In the genomic region with DNA sequence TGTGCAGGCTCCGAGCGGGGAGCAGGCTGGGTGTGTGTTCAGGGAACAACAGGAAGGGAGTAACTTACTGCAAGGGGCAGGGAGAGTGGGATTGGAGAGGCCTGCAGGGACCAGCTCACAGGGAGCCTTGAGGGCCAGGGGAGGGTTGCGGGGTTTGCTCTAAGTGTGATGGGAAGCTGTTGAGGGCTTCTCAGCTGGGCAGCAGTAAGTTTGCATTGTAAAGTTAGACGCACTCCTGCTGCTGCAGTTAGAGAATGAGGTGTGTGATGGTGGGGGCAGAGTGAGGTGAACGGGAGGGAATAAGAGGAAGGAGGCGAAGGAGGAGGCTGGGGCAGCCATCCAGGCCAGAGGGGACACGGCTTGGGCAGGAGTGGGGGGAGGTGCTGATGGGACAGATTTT, we compare ENCODE assay signal across 20 cellular contexts. TPM values are rescaled to one million over a fixed set of nuclear protein-coding genes. Genes with fewer than 3 reads are reported as not detected.
DNase-seq lines count a peak whose midpoint lies in the region; TF ChIP-seq lines count a peak whose summit lies in the region.
"Had no signal": no experiment of that assay in that cellular context is flagged by ENCODE, and none has a peak within 500 bp of the region (broad histone marks: within the 10 kb centered on the region; RNA-seq: fewer than 3 reads in every experiment).

No MANE protein-coding gene starts in this region.

- H3K4me2 ChIP-seq in osteoblast (ENCODE audit: insufficient read depth, low read length), result no peak overlapping the region

- H3K4me1 ChIP-seq in Caco-2 (no peaks in the 10 kb centered on the region), osteoblast (ENCODE audit: insufficient read depth, low read length) (no peaks in the 10 kb centered on the region), colonic mucosa (no peaks in the 10 kb centered on the region)
- H3K4me1 ChIP-seq: BE2C had no signal

- H3K4me3 ChIP-seq in Caco-2 (ENCODE audit: low read depth, low read length) (no peak overlapping the region), osteoblast (ENCODE audit: insufficient read depth, low read length) (no peak overlapping the region), colonic mucosa (no peak overlapping the region)

- TF ChIP-seq CTCF in Caco-2 (IDR thresholded peaks at IDR 0.05; ENCODE audit: insufficient read depth in 1 of 2, low read depth in 1 of 2, low read length in 1 of 2, severe bottlenecking in 1 of 2, unreplicated experiment in 1 of 2) (no peak), osteoblast (IDR thresholded peaks at IDR 0.05; ENCODE audit: extremely low read depth, low read depth, low read length) (no peak), colonic mucosa (IDR thresholded peaks at IDR 0.05) (no peak)

- no peaks in the 10 kb centered on the region for H3K79me2 ChIP-seq in osteoblast (ENCODE audit: insufficient read depth, low read length)

- CTCF ChIA-PET in Caco-2 (lab: Charles Lee), result no interaction called here

- H3K27me3 ChIP-seq in Caco-2 (replicated peaks; ENCODE audit: control insufficient read depth, insufficient read depth, low read length) (no peaks in the 10 kb centered on the region), osteoblast (ENCODE audit: insufficient read depth, low read length) (no peaks in the 10 kb centered on the region), colonic mucosa (no peaks in the 10 kb centered on the region)
- H3K27me3 ChIP-seq: BE2C had no signal

- no peak for DNase-seq in activated T-cell treated with anti-CD3 and anti-CD28 coated beads, Interleukin-2, amount 50 U/mL, for 24 hours
- no peak for DNase-seq in activated T-cell treated with anti-CD3 and anti-CD28 coated beads, Interleukin-2, amount 50 U/mL, for 1 hour
- DNase-seq in Caco-2, result no peak
- DNase-seq in caudate nucleus (lab: John Stamatoyannopoulos, UW), result no peak
- peak; percentile 27 for DNase-seq in osteoblast (ENCODE audit: insufficient read length, low spot score, missing footprints)
- no peak for DNase-seq in colonic mucosa
- DNase-seq in posterior cingulate gyrus, result no peak
- no peak for DNase-seq in NCI-H774 (lab: John Stamatoyannopoulos, UW)
- DNase-seq: activated CD4-positive, alpha-beta T cell treated with anti-CD3 and anti-CD28 coated beads for 4 hours; BE2C; Calu3; dermis blood vessel endothelial cell; left colon; mesenchymal stem cell; NCI-H187 treated with DMSO at 0.1 percent for 48 hours; NCI-H2227 treated with DMSO at 0.1 percent for 48 hours; NCI-H748 treated with DMSO at 0.1 percent for 48 hours; right cardiac atrium; stimulated activated CD4-positive, alpha-beta T cell treated with anti-CD3 and anti-CD28 coated beads, Interleukin-4, amount 100 ng/mL, for 24 hours; SW 1271 had no signal

- H3K9me3 Mint-ChIP-seq in activated T-cell treated with anti-CD3 and anti-CD28 coated beads, Interleukin-2, amount 50 U/mL, for 24 hours, result no peaks in the 10 kb centered on the region
- H3K9me3 Mint-ChIP-seq in Caco-2 (ENCODE audit: unreplicated experiment), result no peaks in the 10 kb centered on the region

- peak overlapping the region; percentile 67 for H3K27ac Mint-ChIP-seq in activated T-cell treated with anti-CD3 and anti-CD28 coated beads, Interleukin-2, amount 50 U/mL, for 24 hours
- peak overlapping the region; percentile 8 for H3K27ac Mint-ChIP-seq in Caco-2 (ENCODE audit: unreplicated experiment)

- no peak overlapping the region for H3K4me3 Mint-ChIP-seq in activated T-cell treated with anti-CD3 and anti-CD28 coated beads, Interleukin-2, amount 50 U/mL, for 24 hours
- no peak overlapping the region for H3K4me3 Mint-ChIP-seq in Caco-2 (ENCODE audit: unreplicated experiment)

- H3K36me3 ChIP-seq in Caco-2 (ENCODE audit: control insufficient read depth, insufficient read depth, low read length) (peaks cover 7% of the 10 kb centered on the region), osteoblast (ENCODE audit: insufficient read depth, low read length) (peaks cover 10% of the 10 kb centered on the region), colonic mucosa (peaks cover 16% of the 10 kb centered on the region)

- no TSS peak for BruUV-seq in Caco-2 (replicated peaks; lab: Mats Ljungman, UMichigan)

- no peaks in the 10 kb centered on the region for H3K9me3 ChIP-seq in Caco-2
- no peaks in the 10 kb centered on the region for H3K9me3 ChIP-seq in osteoblast (ENCODE audit: low read depth, low read length)
- H3K9me3 ChIP-seq in colonic mucosa, result no peaks in the 10 kb centered on the region
- H3K9me3 ChIP-seq: BE2C had no signal

- intact Hi-C loops in Caco-2 (cut with micrococcal nuclease; ENCODE audit: unreplicated experiment), result no loop called here
- intact Hi-C loops in colonic mucosa (cut with DNase I), result no loop called here
- intact Hi-C loops in posterior cingulate gyrus (cut with DNase I), result loop anchor here (5.0 kb wide), 1 partner anchor 92 kb away; no protein-coding TSS in a partner anchor

- H3K27ac ChIP-seq in caudate nucleus (ENCODE audit: low read depth, low read length) (peak overlapping the region; percentile 83), osteoblast (ENCODE audit: low read depth, low read length) (no peak overlapping the region), colonic mucosa (no peak overlapping the region)

- POLR2A ChIA-PET in Caco-2 (lab: Charles Lee), result no interaction called here

- no peaks in the 10 kb centered on the region for H3K27me3 Mint-ChIP-seq in activated T-cell treated with anti-CD3 and anti-CD28 coated beads, Interleukin-2, amount 50 U/mL, for 24 hours
- H3K27me3 Mint-ChIP-seq in Caco-2 (ENCODE audit: insufficient read depth, unreplicated experiment), result no peaks in the 10 kb centered on the region

- H3K4me1 Mint-ChIP-seq in activated T-cell treated with anti-CD3 and anti-CD28 coated beads, Interleukin-2, amount 50 U/mL, for 24 hours (ENCODE audit: low read depth), result no peaks in the 10 kb centered on the region
- H3K4me1 Mint-ChIP-seq in Caco-2 (ENCODE audit: low read depth, unreplicated experiment), result no peaks in the 10 kb centered on the region

- no peak overlapping the region for H2AFZ ChIP-seq in osteoblast (ENCODE audit: low read length)

- no peaks in the 10 kb centered on the region for H4K20me1 ChIP-seq in osteoblast (ENCODE audit: insufficient read depth, low read length)

- H3K36me3 Mint-ChIP-seq in activated T-cell treated with anti-CD3 and anti-CD28 coated beads, Interleukin-2, amount 50 U/mL, for 24 hours (ENCODE audit: low read depth), result peaks cover 90% of the 10 kb centered on the region
- peaks cover 55% of the 10 kb centered on the region for H3K36me3 Mint-ChIP-seq in Caco-2 (ENCODE audit: insufficient read depth, unreplicated experiment)

- H3K9ac ChIP-seq in colonic mucosa (ENCODE audit: low read depth in 2 of 2, low read length in 2 of 2), result no peak overlapping the region

RNA-seq across cellular contexts. Expression of gene BOLA3, which starts 53.4 kb away (rescaled TPM):
- total RNA-seq in Caco-2 (2022) (71.5 and 79.7 TPM in 2 replicates), osteoblast (17.4 and 17.7 TPM in 2 replicates), colonic mucosa (10 to 100 TPM; 44.8 to 95.1 TPM)
